ENCODE assay signal across 8 cellular contexts in the genomic region with DNA sequence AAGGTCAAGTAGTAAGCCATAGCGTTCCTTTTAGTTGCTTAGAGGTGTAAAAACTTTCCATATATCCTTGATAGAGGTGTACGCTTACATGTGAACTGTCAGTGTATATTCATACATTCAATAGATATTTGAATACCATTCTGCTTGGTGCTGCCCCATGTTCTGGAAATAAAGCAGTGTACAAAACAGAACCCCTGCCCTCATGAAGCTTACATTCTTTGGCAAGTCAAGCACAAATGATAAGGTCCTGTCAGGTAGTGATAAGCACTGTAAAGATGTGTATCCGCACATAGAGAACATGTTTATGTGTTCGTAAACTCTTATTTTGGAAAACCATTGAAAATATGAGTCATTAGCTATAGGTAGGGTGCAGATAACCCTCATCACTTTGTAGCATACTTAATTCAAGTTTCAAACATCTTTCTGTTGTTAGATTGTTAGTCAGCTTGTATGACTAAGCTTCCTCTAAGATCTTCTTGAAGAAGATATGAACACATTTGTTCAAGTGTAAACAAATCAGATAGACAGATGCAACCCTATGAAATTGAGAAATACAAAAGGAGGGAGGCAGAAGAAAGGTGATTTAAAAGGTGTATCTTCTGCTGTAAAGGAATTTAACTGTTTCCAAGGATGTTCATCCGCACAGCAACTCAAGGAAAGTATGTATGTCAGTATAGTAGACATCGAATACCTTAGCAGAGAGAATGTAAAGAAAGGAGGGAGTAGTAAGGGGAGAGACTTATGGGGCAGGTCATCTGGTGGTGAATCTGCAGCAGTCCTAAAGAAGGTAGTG. TPM values are rescaled to one million over a fixed set of nuclear protein-coding genes. Genes with fewer than 3 reads are reported as not detected.
DNase-seq lines count a peak whose midpoint lies in the region; TF ChIP-seq lines count a peak whose summit lies in the region.

No MANE protein-coding gene starts in this region.

- in situ Hi-C loops in transverse colon (cut with MboI; ENCODE audit: low pct_ligation_motif_present in 1 of 4, low pct_unique_long_range_greater_than_20kb in 1 of 4, low sequenced_read_pairs in 3 of 4) (no loop called here), ACHN (cut with HindIII; ENCODE audit: low pct_ligation_motif_present, low pct_unique_long_range_greater_than_20kb, low sequenced_read_pairs) (no loop called here)

- peak overlapping the region; percentile 88 for H3K27ac Mint-ChIP-seq in activated naive CD4-positive, alpha-beta T cell treated with anti-CD3 and anti-CD28 coated beads for 36 hours
- peak overlapping the region; percentile 85 for H3K27ac Mint-ChIP-seq in activated CD4-positive, alpha-beta memory T cell treated with anti-CD3 and anti-CD28 coated beads, Interleukin-2, amount 10 ng/mL, durations not matched to agents 7 days and 5 days

- TF ChIP-seq POLR2A in thyroid gland (IDR thresholded peaks at IDR 0.05) (no peak), transverse colon (IDR thresholded peaks at IDR 0.05) (no peak)

- peak overlapping the region; percentile 89 for H3K4me3 Mint-ChIP-seq in activated naive CD4-positive, alpha-beta T cell treated with anti-CD3 and anti-CD28 coated beads for 36 hours
- H3K4me3 Mint-ChIP-seq in activated CD4-positive, alpha-beta memory T cell treated with anti-CD3 and anti-CD28 coated beads, Interleukin-2, amount 10 ng/mL, durations not matched to agents 7 days and 5 days = peak overlapping the region; percentile 83

- H3K27ac ChIP-seq in thyroid gland = no peak overlapping the region
- peak overlapping the region in 1 of 4 donors; percentile 95 for H3K27ac ChIP-seq in transverse colon

- intact Hi-C loops in activated naive CD4-positive, alpha-beta T cell treated with anti-CD3 and anti-CD28 coated beads for 36 hours (cut with micrococcal nuclease) = loop anchor here (2.0 to 5.0 kb wide), 4 partner anchors 97 to 595 kb away; partner anchors contain the start of genes MED27, SETX and TTF1
- intact Hi-C loops in thyroid gland (cut with DNase I) (loop anchor here (5.0 to 10.0 kb wide), 2 partner anchors 93 to 205 kb away; partner anchors contain the start of genes AK8 and SPACA9), transverse colon (cut with DNase I; ENCODE audit: low total_unique reads) (no loop called here)

- no peaks in the 10 kb centered on the region for H3K9me3 Mint-ChIP-seq in activated naive CD4-positive, alpha-beta T cell treated with anti-CD3 and anti-CD28 coated beads for 36 hours
- H3K9me3 Mint-ChIP-seq in activated CD4-positive, alpha-beta memory T cell treated with anti-CD3 and anti-CD28 coated beads, Interleukin-2, amount 10 ng/mL, durations not matched to agents 7 days and 5 days = no peaks in the 10 kb centered on the region

- H3K4me3 ChIP-seq in iPS-18c (ENCODE audit: insufficient read depth, low read depth, low read length) = peak overlapping the region; percentile 96
- H3K4me3 ChIP-seq in thyroid gland (replicated peaks in 1 of 3) = peak overlapping the region in 2 of 3 donors; percentile 97 to 98
- peak overlapping the region in 2 of 4 donors; percentile 88 to 91 for H3K4me3 ChIP-seq in transverse colon

- H3K36me3 ChIP-seq in thyroid gland = no peaks in the 10 kb centered on the region
- H3K36me3 ChIP-seq in transverse colon = no peaks in the 10 kb centered on the region

- no peak for TF ChIP-seq EP300 in transverse colon (IDR thresholded peaks at IDR 0.05; ENCODE audit: low read depth)

- no peak for DNase-seq in activated naive CD4-positive, alpha-beta T cell treated with anti-CD3 and anti-CD28 coated beads for 36 hours
- no peak for DNase-seq in activated naive CD4-positive, alpha-beta T cell treated with Interleukin-2 at 50 U/mL for 16 hours
- no peak for DNase-seq in activated CD4-positive, alpha-beta memory T cell treated with anti-CD3 and anti-CD28 coated beads, Interleukin-2, amount 10 ng/mL, durations not matched to agents 7 days and 5 days
- no peak for DNase-seq in thyroid gland
- no peak for DNase-seq in CD1c-positive myeloid dendritic cell (ENCODE audit: extremely low spot score)
- no peak for DNase-seq in transverse colon
- DNase-seq in ACHN = no peak

- no peaks in the 10 kb centered on the region for H3K27me3 ChIP-seq in thyroid gland
- H3K27me3 ChIP-seq in transverse colon = no peaks in the 10 kb centered on the region

- POLR2A ChIA-PET in activated CD4-positive, alpha-beta memory T cell treated with anti-CD3 and anti-CD28 coated beads, Interleukin-2, amount 10 ng/mL, durations not matched to agents 7 days and 5 days (lab: Charles Lee) = interaction anchor here (1.1 to 4.3 kb wide), 7 partner anchors 8 to 317 kb away, joined by 3 to 33 read pairs (median 12); partner anchors contain the start of gene SETX

- WGBS in thyroid gland, 2 donors = 86% methylated on average over 6 of the region's 6 CpGs
- 88 to 94% methylated on average over 6 of the region's 6 CpGs for WGBS in transverse colon (ENCODE audit: low coverage in 1 of 2), 2 donors

- TF ChIP-seq CTCF in thyroid gland (IDR thresholded peaks at IDR 0.05) = no peak
- no peak for TF ChIP-seq CTCF in transverse colon (IDR thresholded peaks at IDR 0.05)

- peaks cover 8% of the 10 kb centered on the region for H3K36me3 Mint-ChIP-seq in activated naive CD4-positive, alpha-beta T cell treated with anti-CD3 and anti-CD28 coated beads for 36 hours (ENCODE audit: low read depth)
- H3K36me3 Mint-ChIP-seq in activated CD4-positive, alpha-beta memory T cell treated with anti-CD3 and anti-CD28 coated beads, Interleukin-2, amount 10 ng/mL, durations not matched to agents 7 days and 5 days (ENCODE audit: low read depth) = peaks cover 11% of the 10 kb centered on the region

- no peaks in the 10 kb centered on the region for H3K27me3 Mint-ChIP-seq in activated naive CD4-positive, alpha-beta T cell treated with anti-CD3 and anti-CD28 coated beads for 36 hours (ENCODE audit: low read depth)
- H3K27me3 Mint-ChIP-seq in activated CD4-positive, alpha-beta memory T cell treated with anti-CD3 and anti-CD28 coated beads, Interleukin-2, amount 10 ng/mL, durations not matched to agents 7 days and 5 days = no peaks in the 10 kb centered on the region

- peaks cover 33% of the 10 kb centered on the region in 2 donors for H3K4me1 ChIP-seq in thyroid gland
- H3K4me1 ChIP-seq in transverse colon = peaks cover 13 to 39% (median 25%) of the 10 kb centered on the region in 4 donors

- CTCF ChIA-PET in activated naive CD4-positive, alpha-beta T cell treated with anti-CD3 and anti-CD28 coated beads for 36 hours (lab: Charles Lee) = no interaction called here
- CTCF ChIA-PET in activated CD4-positive, alpha-beta memory T cell treated with anti-CD3 and anti-CD28 coated beads, Interleukin-2, amount 10 ng/mL, durations not matched to agents 7 days and 5 days (lab: Charles Lee) = interaction anchor here (0.9 to 1.4 kb wide), 3 partner anchors 12 to 18 kb away, joined by 3 to 4 read pairs (median 3); no protein-coding TSS in a partner anchor

- peaks cover 51% of the 10 kb centered on the region for H3K4me1 Mint-ChIP-seq in activated naive CD4-positive, alpha-beta T cell treated with anti-CD3 and anti-CD28 coated beads for 36 hours (ENCODE audit: low read depth)
- peaks cover 44% of the 10 kb centered on the region for H3K4me1 Mint-ChIP-seq in activated CD4-positive, alpha-beta memory T cell treated with anti-CD3 and anti-CD28 coated beads, Interleukin-2, amount 10 ng/mL, durations not matched to agents 7 days and 5 days

- H3K9me3 ChIP-seq in iPS-18c (ENCODE audit: control insufficient read depth, insufficient read depth, low read length) (no peaks in the 10 kb centered on the region), thyroid gland (no peaks in the 10 kb centered on the region), transverse colon (no peaks in the 10 kb centered on the region)

RNA-seq across cellular contexts. Expression of gene GTF3C4, which starts 1.6 kb away (rescaled TPM):
- total RNA-seq in activated naive CD4-positive, alpha-beta T cell treated with anti-CD3 and anti-CD28 coated beads for 36 hours = 1 to 10 TPM; 8.2 to 9.4 TPM
- total RNA-seq in activated CD4-positive, alpha-beta memory T cell treated with anti-CD3 and anti-CD28 coated beads, Interleukin-2, amount 10 ng/mL, durations not matched to agents 7 days and 5 days = 10 to 100 TPM; 11.8 to 13.0 TPM
- total RNA-seq in thyroid gland (10 to 100 TPM; 20.5 to 25.0 (median 22.1) TPM), transverse colon (10 to 100 TPM in 1 of 4 donors, 1 to 10 TPM in 3; 4.0 to 12.3 (median 8.8) TPM)

RNA-seq across cellular contexts. Expression of gene DDX31, which starts 2.0 kb away (rescaled TPM):
- total RNA-seq in activated naive CD4-positive, alpha-beta T cell treated with anti-CD3 and anti-CD28 coated beads for 36 hours = 10 to 100 TPM; 13.7 to 15.0 TPM
- total RNA-seq in activated CD4-positive, alpha-beta memory T cell treated with anti-CD3 and anti-CD28 coated beads, Interleukin-2, amount 10 ng/mL, durations not matched to agents 7 days and 5 days = 10 to 100 TPM; 10.2 to 10.5 TPM
- 10 to 100 TPM; 33.4 to 44.1 (median 36.0) TPM for total RNA-seq in thyroid gland
- total RNA-seq in transverse colon = 10 to 100 TPM in 2 of 4 donors, 1 to 10 TPM in 2; 6.1 to 30.1 (median 9.8) TPM
